ENCODE assay signal across 8 cellular contexts in the genomic region with DNA sequence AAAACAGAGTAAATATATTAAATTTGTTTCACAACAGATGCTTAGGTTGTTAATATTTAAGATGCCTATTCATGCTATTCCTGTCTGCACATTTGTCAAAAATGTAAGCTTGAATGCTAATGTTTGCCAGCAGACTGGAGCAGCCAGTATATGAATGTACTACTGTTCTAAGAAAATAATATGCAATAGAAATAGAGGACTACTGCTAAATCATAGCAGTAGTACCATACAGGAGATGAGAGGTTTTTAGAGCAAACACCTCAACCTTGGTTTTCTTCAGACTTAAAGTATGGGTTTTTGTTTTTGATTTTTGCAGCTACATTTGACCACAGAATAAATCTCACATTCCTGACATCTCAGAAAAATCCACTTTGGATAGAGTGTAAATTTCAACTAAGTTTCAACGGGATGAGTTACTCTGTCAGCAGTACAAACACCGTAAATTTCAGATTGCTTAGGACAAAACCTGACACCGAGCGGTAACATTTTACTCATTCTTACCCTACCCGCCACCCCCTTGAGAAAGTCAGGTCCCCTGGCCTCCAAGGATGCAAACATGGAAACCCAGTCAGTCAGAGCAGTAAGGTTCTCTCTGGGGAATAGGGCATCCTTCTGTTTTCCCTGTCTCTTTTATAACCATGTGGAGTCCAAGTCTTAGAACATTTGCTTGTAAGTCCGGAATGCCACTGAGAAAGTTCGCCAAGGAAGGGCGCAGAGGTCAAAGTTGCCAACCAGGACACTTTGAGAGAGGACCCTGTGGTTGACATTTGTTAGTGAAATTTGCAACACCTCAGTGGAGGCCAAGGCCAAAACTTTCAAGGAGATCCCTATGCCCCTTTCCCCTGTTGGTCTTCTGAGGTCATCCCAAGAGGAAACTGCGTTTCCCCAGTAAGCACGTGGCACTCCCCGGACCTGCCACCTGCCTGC. TPM values are rescaled to one million over a fixed set of nuclear protein-coding genes. Genes with fewer than 3 reads are reported as not detected.
DNase-seq lines count a peak whose midpoint lies in the region; ATAC-seq lines count a peak whose summit lies in the region.

No MANE protein-coding gene starts in this region.

- H2AFZ ChIP-seq in trophoblast cell (ENCODE audit: insufficient read depth, low read length, poor library complexity): peak overlapping the region; percentile 55

- H3K27ac Mint-ChIP-seq in CD8-positive, alpha-beta memory T cell: peak overlapping the region; percentile 79 to 98 (median 94)

- H4K12ac ChIP-seq in trophoblast cell (ENCODE audit: low read depth, low read length): no peak overlapping the region

- H3K4me3 Mint-ChIP-seq in CD8-positive, alpha-beta memory T cell: peak overlapping the region; percentile 93 to 99 (median 98)

- H2BK5ac ChIP-seq in trophoblast cell (ENCODE audit: low read depth, low read length, poor library complexity): no peak overlapping the region

- H3K36me3 Mint-ChIP-seq in CD8-positive, alpha-beta memory T cell: peaks cover 0 to 22% (median 2%) of the 10 kb centered on the region in 3 donors

- H3K4ac ChIP-seq in trophoblast cell (ENCODE audit: low read depth, low read length): no peak overlapping the region

- H2BK12ac ChIP-seq in trophoblast cell (ENCODE audit: low read length): no peak overlapping the region

- H4K8ac ChIP-seq in trophoblast cell (ENCODE audit: low read depth, low read length): no peak overlapping the region

- peak overlapping the region; percentile 97 for H3K4me3 ChIP-seq in CD8-positive, alpha-beta memory T cell (ENCODE audit: low read length)
- H3K4me3 ChIP-seq in effector memory CD4-positive, alpha-beta T cell (ENCODE audit: insufficient read depth, low read depth, low read length, poor library complexity, severe bottlenecking): peak overlapping the region; percentile 98
- H3K4me3 ChIP-seq in trophoblast cell (ENCODE audit: low read depth, low read length): no peak overlapping the region

- ATAC-seq in GM18870 (IDR thresholded peaks at IDR 0.05; ENCODE audit: unreplicated experiment) (no peak), HG03280 (IDR thresholded peaks at IDR 0.05; ENCODE audit: unreplicated experiment) (no peak)

- H3K4me1 ChIP-seq in CD8-positive, alpha-beta memory T cell (ENCODE audit: insufficient read depth, low read length): peaks cover 37% of the 10 kb centered on the region
- H3K4me1 ChIP-seq in effector memory CD4-positive, alpha-beta T cell (ENCODE audit: control insufficient read depth, insufficient read depth, low read length, poor library complexity, severe bottlenecking): peaks cover 11% of the 10 kb centered on the region
- peaks cover 9 to 11% of the 10 kb centered on the region in 2 experiments for H3K4me1 ChIP-seq in trophoblast cell (ENCODE audit: control insufficient read depth in 1 of 2, insufficient read depth in 2 of 2, low read length in 2 of 2)

- H2AK5ac ChIP-seq in trophoblast cell (ENCODE audit: low read length): no peak overlapping the region

- peak overlapping the region; percentile 78 for H3K27ac ChIP-seq in CD8-positive, alpha-beta memory T cell (ENCODE audit: low read depth, low read length)
- H3K27ac ChIP-seq in effector memory CD4-positive, alpha-beta T cell (ENCODE audit: insufficient read depth, low read length, poor library complexity, severe bottlenecking): peak overlapping the region; percentile 88
- no peak overlapping the region for H3K27ac ChIP-seq in trophoblast cell (ENCODE audit: low read depth, low read length)

- peak overlapping the region; percentile 90 for H3K4me2 ChIP-seq in trophoblast cell (ENCODE audit: low read length)

- H3K79me2 ChIP-seq in trophoblast cell (ENCODE audit: control insufficient read depth, insufficient read depth, low read length, poor library complexity): peaks cover 5% of the 10 kb centered on the region

- no peak overlapping the region for H3K18ac ChIP-seq in trophoblast cell (ENCODE audit: low read length)

- peaks cover 59 to 77% (median 67%) of the 10 kb centered on the region in 3 donors for H3K4me1 Mint-ChIP-seq in CD8-positive, alpha-beta memory T cell

- no peaks in the 10 kb centered on the region for H3K27me3 ChIP-seq in CD8-positive, alpha-beta memory T cell (ENCODE audit: insufficient read depth, low read length, poor library complexity, severe bottlenecking)
- H3K27me3 ChIP-seq in effector memory CD4-positive, alpha-beta T cell (replicated peaks; ENCODE audit: control insufficient read depth, insufficient read depth, low read length, poor library complexity, severe bottlenecking): no peaks in the 10 kb centered on the region
- no peaks in the 10 kb centered on the region for H3K27me3 ChIP-seq in trophoblast cell (ENCODE audit: insufficient read depth, low read length)

- H4K91ac ChIP-seq in trophoblast cell (ENCODE audit: low read depth, low read length): no peak overlapping the region

- no peak overlapping the region for H3K14ac ChIP-seq in trophoblast cell (ENCODE audit: low read length)

- H3K23ac ChIP-seq in trophoblast cell (ENCODE audit: low read length): no peak overlapping the region

- H3K27me3 Mint-ChIP-seq in CD8-positive, alpha-beta memory T cell: peaks cover 0 to 2% of the 10 kb centered on the region in 2 donors

- CTCF ChIA-PET in CD8-positive, alpha-beta memory T cell (lab: Charles Lee): interaction anchor here (1.7 kb wide), 1 partner anchor 51 kb away, joined by 5 read pairs; no protein-coding TSS in a partner anchor

- peaks cover 0 to 2% (median under 1%) of the 10 kb centered on the region in 5 donors for H3K9me3 Mint-ChIP-seq in CD8-positive, alpha-beta memory T cell

- WGBS in trophoblast cell (ENCODE audit: extremely low coverage, insufficient coverage, insufficient read length): no CpG with 5 or more reads among the region's 11 CpGs

- DNase-seq in CD8-positive, alpha-beta memory T cell: no peak
- DNase-seq in MV-4-11 (lab: John Stamatoyannopoulos, UW) (peak; percentile 46), trophoblast cell (no peak), kidney glomerular epithelial cell (lab: John Stamatoyannopoulos, UW) (no peak), NCI-H510A (lab: John Stamatoyannopoulos, UW) (no peak)
- no peak for DNase-seq in effector memory CD4-positive, alpha-beta T cell

- no peaks in the 10 kb centered on the region for H3K79me1 ChIP-seq in trophoblast cell (ENCODE audit: low read length)

- POLR2A ChIA-PET in CD8-positive, alpha-beta memory T cell (lab: Charles Lee): interaction anchor here (0.6 kb wide), 1 partner anchor 691 kb away, joined by 3 read pairs; no protein-coding TSS in a partner anchor

- no peaks in the 10 kb centered on the region for H3K9me3 ChIP-seq in CD8-positive, alpha-beta memory T cell (ENCODE audit: low read length)
- H3K9me3 ChIP-seq in effector memory CD4-positive, alpha-beta T cell (ENCODE audit: control insufficient read depth, low read length): no peaks in the 10 kb centered on the region
- H3K9me3 ChIP-seq in trophoblast cell (ENCODE audit: insufficient read depth, low read depth, low read length): no peaks in the 10 kb centered on the region

- H2BK120ac ChIP-seq in trophoblast cell (ENCODE audit: insufficient read depth, low read length, poor library complexity): no peak overlapping the region

- H3K36me3 ChIP-seq in CD8-positive, alpha-beta memory T cell (ENCODE audit: insufficient read depth, low read length): no peaks in the 10 kb centered on the region
- H3K36me3 ChIP-seq in effector memory CD4-positive, alpha-beta T cell (ENCODE audit: control insufficient read depth, insufficient read depth, low read length): no peaks in the 10 kb centered on the region
- no peaks in the 10 kb centered on the region for H3K36me3 ChIP-seq in trophoblast cell (ENCODE audit: control insufficient read depth in 1 of 2, insufficient read depth in 2 of 2, low read length in 2 of 2)

- no peak overlapping the region for H3K9ac ChIP-seq in trophoblast cell (ENCODE audit: low read length)

RNA-seq across cellular contexts. Expression of a gene that starts 17.9 kb away (rescaled TPM):
- total RNA-seq in CD8-positive, alpha-beta memory T cell: 100 to 1,000 TPM; 158 to 163 TPM
- 89.6 TPM for polyA plus RNA-seq in CD8-positive, alpha-beta memory T cell
- polyA plus RNA-seq in trophoblast cell (2013): 10.2 and 11.3 TPM in 2 replicates
